In genomic region chr14:106663805-106664410, GRCh38 we compare ENCODE assay signal across 8 cellular contexts.
DNase-seq lines count a peak whose midpoint lies in the region; ATAC-seq, FAIRE-seq and TF ChIP-seq lines count a peak whose summit lies in the region.
"Not testable (repeated sequence)": the region's sequence is repeated elsewhere in the genome, so short reads cannot be mapped to it uniquely, and the experiment has no call there.

No MANE protein-coding gene starts in this region.

- H2BK120ac ChIP-seq in mesendoderm (ENCODE audit: low read depth, low read length), result not testable (repeated sequence)

- not testable (repeated sequence) for H2AK5ac ChIP-seq in mesendoderm (ENCODE audit: low read length)

- not testable (repeated sequence) for H2BK5ac ChIP-seq in mesendoderm (ENCODE audit: low read length)

- not testable (repeated sequence) for H3K27me3 ChIP-seq in BE2C; bronchial epithelial cell (ENCODE audit: control insufficient read depth, insufficient read depth, low read length); mesendoderm (ENCODE audit: insufficient read depth, low read length, poor library complexity)

- H2BK15ac ChIP-seq in mesendoderm (replicated peaks; ENCODE audit: low read depth), result not testable (repeated sequence)

- H3K9ac ChIP-seq in mesendoderm (ENCODE audit: low read length), result not testable (repeated sequence)

- H3K36me3 ChIP-seq in BE2C; bronchial epithelial cell (ENCODE audit: control insufficient read depth, insufficient read depth, low read length); mesendoderm (ENCODE audit: control insufficient read depth, insufficient read depth, low read length): not testable (repeated sequence)

- not testable (repeated sequence) for H3K27ac ChIP-seq in mesendoderm (ENCODE audit: low read depth, low read length)

- DNase-seq in BE2C, result peak; percentile 37
- DNase-seq in T follicular helper cell (ENCODE audit: low read depth), result peak; percentile 27
- DNase-seq in activated T-cell treated with anti-CD3 and anti-CD28 coated beads for 1 hour (ENCODE audit: low read depth), result peak; percentile 27
- DNase-seq in bronchial epithelial cell (ENCODE audit: low read depth), result not testable (repeated sequence)
- DNase-seq in mesendoderm, result peak; percentile 13
- DNase-seq in stimulated activated CD4-positive, alpha-beta T cell treated with anti-CD3 and anti-CD28 coated beads, TNF-alpha, amount 100 ng/mL, for 1 hour (ENCODE audit: low read depth in 3 of 3, low spot score in 1 of 3), result peak; percentile 5 to 50 (median 13)

- not testable (repeated sequence) for H4K5ac ChIP-seq in mesendoderm (ENCODE audit: low read length)

- not testable (repeated sequence) for H3K79me1 ChIP-seq in mesendoderm (ENCODE audit: low read length)

- TF ChIP-seq CTCF in BE2C (IDR thresholded peaks at IDR 0.05; ENCODE audit: low read depth, low read length) (peak; percentile 89), bronchial epithelial cell (IDR thresholded peaks at IDR 0.05; ENCODE audit: insufficient read depth, low read length, severe bottlenecking) (peak; percentile 4)

- not testable (repeated sequence) for H3K4me3 ChIP-seq in BE2C (ENCODE audit: low read depth, low read length); bronchial epithelial cell (ENCODE audit: low read depth, low read length); mesendoderm (ENCODE audit: low read length)

- not testable (repeated sequence) for H3K4ac ChIP-seq in mesendoderm (ENCODE audit: low read depth, low read length)

- not testable (repeated sequence) for FAIRE-seq in bronchial epithelial cell (lab: Jason Lieb, UNC)

- H3K9me3 ChIP-seq in BE2C, result not testable (repeated sequence)

- not testable (repeated sequence) for H3K4me2 ChIP-seq in mesendoderm (ENCODE audit: low read length)

- not testable (repeated sequence) for H3K56ac ChIP-seq in mesendoderm (ENCODE audit: low read length)

- peak; percentile 60 for ATAC-seq in GM18861 (IDR thresholded peaks at IDR 0.05; ENCODE audit: unreplicated experiment)
- ATAC-seq in HG03460 (IDR thresholded peaks at IDR 0.05; ENCODE audit: unreplicated experiment), result peak; percentile 63

- H3K23ac ChIP-seq in mesendoderm (ENCODE audit: low read length), result not testable (repeated sequence)

- not testable (repeated sequence) for H3K4me1 ChIP-seq in BE2C; mesendoderm (ENCODE audit: control insufficient read depth, low read depth, low read length)

- WGBS in mesendoderm (ENCODE audit: extremely low coverage, insufficient coverage, low lambda C conversion rate), result no CpG with 5 or more reads among the region's 19 CpGs

- not testable (repeated sequence) for H3K79me2 ChIP-seq in mesendoderm (ENCODE audit: control insufficient read depth, insufficient read depth, low read length)

- H4K8ac ChIP-seq in mesendoderm (ENCODE audit: low read depth, low read length), result not testable (repeated sequence)

- H3K18ac ChIP-seq in mesendoderm (ENCODE audit: low read length), result not testable (repeated sequence)
